ENCODE assay signal across 16 cellular contexts in genomic region chr4:76809594-76810305, GRCh38.
A peak's percentile ranks its signal among the peaks of the same experiment; 100 is the strongest.
DNase-seq lines count a peak whose midpoint lies in the region; ATAC-seq and TF ChIP-seq lines count a peak whose summit lies in the region.
"Had no signal": no experiment of that assay in that cellular context is flagged by ENCODE, and none has a peak within 500 bp of the region (broad histone marks: within the 10 kb centered on the region; RNA-seq: fewer than 3 reads in every experiment).

No MANE protein-coding gene starts in this region.

- intact Hi-C loops in left ventricle myocardium superior (cut with micrococcal nuclease) (no loop called here), A673 (cut with micrococcal nuclease; ENCODE audit: unreplicated experiment) (no loop called here)

- ATAC-seq in left ventricle myocardium superior, result peak; percentile 58
- ATAC-seq: activated CD4-positive, CD25-positive, alpha-beta regulatory T cell treated with anti-CD3 and anti-CD28 coated beads, Interleukin-2, amount 50 U/mL, for 24 hours had no signal

- H3K14ac ChIP-seq in neuronal stem cell (ENCODE audit: low read length), result no peak overlapping the region

- DNase-seq in HCEC 1CT, result peak; percentile 4
- DNase-seq in WERI-Rb-1, result peak; percentile 34
- DNase-seq in left ventricle myocardium superior, result no peak
- peak; percentile 91 for DNase-seq in renal cortical epithelial cell (ENCODE audit: low read depth)
- DNase-seq in neuronal stem cell (ENCODE audit: low spot score), result no peak
- no peak for DNase-seq in stimulated activated CD4-positive, alpha-beta T cell treated with anti-CD3 and anti-CD28 coated beads, Interleukin-4, amount 100 ng/mL, for 24 hours
- no peak for DNase-seq in A673 (ENCODE audit: low spot score)
- DNase-seq: activated CD8-positive, alpha-beta memory T cell treated with anti-CD3 and anti-CD28 coated beads, Interleukin-2, amount 50 U/mL, for 48 hours; activated naive CD4-positive, alpha-beta T cell treated with anti-CD3 and anti-CD28 coated beads for 36 hours; effector CD8-positive, alpha-beta T cell; NCI-H1930; NCI-H69; stimulated activated CD4-positive, alpha-beta T cell treated with anti-CD3 and anti-CD28 coated beads, Interleukin-12 subunit alpha, Interleukin-12 subunit beta, amount 100 ng/mL, for 4 hours; stomach had no signal

- H3K18ac ChIP-seq in neuronal stem cell (ENCODE audit: low read length), result no peak overlapping the region

- H3K4me3 ChIP-seq in WERI-Rb-1 (ENCODE audit: low read depth, low read length) (no peak overlapping the region), neuronal stem cell (ENCODE audit: low read length in 2 of 2) (no peak overlapping the region), A673 (ENCODE audit: low read depth, low read length, poor library complexity, severe bottlenecking) (no peak overlapping the region)
- H3K4me3 ChIP-seq: stomach had no signal

- BruUV-seq in A673 (replicated peaks; lab: Mats Ljungman, UMichigan), result no TSS peak

- H3K4me2 ChIP-seq in neuronal stem cell (ENCODE audit: insufficient read depth, low read length, poor library complexity, severe bottlenecking), result no peak overlapping the region

- peaks cover 3% of the 10 kb centered on the region for H3K9me3 ChIP-seq in WERI-Rb-1 (ENCODE audit: severe bottlenecking)
- peaks cover 4 to 19% of the 10 kb centered on the region in 2 donors for H3K9me3 ChIP-seq in neuronal stem cell (replicated peaks in 1 of 2; ENCODE audit: control insufficient read depth in 2 of 2, insufficient read depth in 1 of 2, low read depth in 1 of 2, low read length in 2 of 2)
- H3K9me3 ChIP-seq in A673 (ENCODE audit: low read depth, low read length, poor library complexity, severe bottlenecking), result no peaks in the 10 kb centered on the region

- CTCF ChIA-PET in A673 (lab: Charles Lee), result no interaction called here

- H3K4ac ChIP-seq in neuronal stem cell (ENCODE audit: low read length), result no peak overlapping the region

- POLR2A ChIA-PET in A673 (lab: Charles Lee; ENCODE audit: low non-redundant PET), result interaction anchor here (0.5 kb wide), 1 partner anchor 1052 kb away, joined by 3 read pairs; no protein-coding TSS in a partner anchor

- no peak overlapping the region for H4K8ac ChIP-seq in neuronal stem cell (ENCODE audit: low read depth, low read length)

- no peak overlapping the region for H2BK120ac ChIP-seq in neuronal stem cell (ENCODE audit: low read depth, low read length)

- H2AFZ ChIP-seq in neuronal stem cell (ENCODE audit: low read length), result no peak overlapping the region

- H2BK15ac ChIP-seq in neuronal stem cell (ENCODE audit: low read length), result no peak overlapping the region

- no peak overlapping the region for H2BK5ac ChIP-seq in neuronal stem cell (ENCODE audit: low read length)

- no CpG with 5 or more reads among the region's 10 CpGs for WGBS in neuronal stem cell (ENCODE audit: extremely low coverage in 2 of 2, insufficient read length in 2 of 2, insufficient replicate concordance in 1 of 2), 2 donors

- H3K36me3 ChIP-seq in WERI-Rb-1 (no peaks in the 10 kb centered on the region), neuronal stem cell (replicated peaks in 1 of 2; ENCODE audit: control insufficient read depth in 2 of 2, insufficient read depth in 2 of 2, low read length in 2 of 2) (no peaks in the 10 kb centered on the region), A673 (ENCODE audit: insufficient read depth, low read length, poor library complexity, severe bottlenecking) (no peaks in the 10 kb centered on the region)
- H3K36me3 ChIP-seq: stomach had no signal

- no peak overlapping the region for H4K91ac ChIP-seq in neuronal stem cell (ENCODE audit: low read depth, low read length, poor library complexity)

- peaks cover 4 to 5% of the 10 kb centered on the region in 2 donors for H3K4me1 ChIP-seq in neuronal stem cell (ENCODE audit: control insufficient read depth in 2 of 2, insufficient read depth in 1 of 2, low read depth in 1 of 2, low read length in 2 of 2)
- H3K4me1 ChIP-seq in A673 (ENCODE audit: insufficient read depth, low read length, poor library complexity, severe bottlenecking), result peaks cover 28% of the 10 kb centered on the region

- no peak for TF ChIP-seq CTCF in WERI-Rb-1 (IDR thresholded peaks at IDR 0.05; ENCODE audit: low read depth, low read length)
- no peak for TF ChIP-seq CTCF in A673 (conservative IDR thresholded peaks at IDR 0.05; ENCODE audit: low read depth, low read length)

- H3K9ac ChIP-seq in neuronal stem cell (ENCODE audit: low read depth, low read length, poor library complexity), result no peak overlapping the region

- no peak overlapping the region for H2AK5ac ChIP-seq in neuronal stem cell (ENCODE audit: low read depth, low read length)

- no peak overlapping the region for H3K27ac ChIP-seq in WERI-Rb-1
- H3K27ac ChIP-seq in neuronal stem cell (replicated peaks; ENCODE audit: low read length), result no peak overlapping the region
- no peak overlapping the region for H3K27ac ChIP-seq in A673 (ENCODE audit: low read depth, low read length, poor library complexity, severe bottlenecking)
- H3K27ac ChIP-seq: HL-60, stomach had no signal

- no peaks in the 10 kb centered on the region for H3K79me1 ChIP-seq in neuronal stem cell (ENCODE audit: low read depth, low read length)

- H3K27me3 ChIP-seq in WERI-Rb-1 (ENCODE audit: insufficient read depth, low read depth, severe bottlenecking), result no peaks in the 10 kb centered on the region
- no peaks in the 10 kb centered on the region for H3K27me3 ChIP-seq in neuronal stem cell (ENCODE audit: control insufficient read depth in 3 of 3, insufficient read depth in 3 of 3, low read depth in 1 of 3, low read length in 3 of 3)
- H3K27me3 ChIP-seq in A673 (replicated peaks; ENCODE audit: insufficient read depth, low read depth, low read length, poor library complexity), result no peaks in the 10 kb centered on the region
- H3K27me3 ChIP-seq: stomach had no signal

- H3K23ac ChIP-seq in neuronal stem cell (ENCODE audit: low read depth, low read length, poor library complexity), result no peak overlapping the region

- no peak overlapping the region for H2BK12ac ChIP-seq in neuronal stem cell (ENCODE audit: low read length)

Comparison
In these comparisons a context has a peak if more than half of its experiments do, and no peak if none do; other contexts are left out.
1. DNase-seq: peak in HCEC 1CT (single experiment), WERI-Rb-1 (single experiment) and renal cortical epithelial cell (single experiment); none in left ventricle myocardium superior (single experiment), neuronal stem cell (single experiment), stimulated activated CD4-positive, alpha-beta T cell treated with anti-CD3 and anti-CD28 coated beads, Interleukin-4, amount 100 ng/mL, for 24 hours (single experiment) and A673 (single experiment).